In genomic region chr4:8858925-8859210, GRCh38 we compare ENCODE assay signal across 16 cellular contexts. TPM values are rescaled to one million over a fixed set of nuclear protein-coding genes. Genes with fewer than 3 reads are reported as not detected.
DNase-seq lines count a peak whose midpoint lies in the region; ATAC-seq and TF ChIP-seq lines count a peak whose summit lies in the region.
"Had no signal": no experiment of that assay in that cellular context is flagged by ENCODE, and none has a peak within 500 bp of the region (broad histone marks: within the 10 kb centered on the region; RNA-seq: fewer than 3 reads in every experiment).

No MANE protein-coding gene starts in this region.

- TF ChIP-seq CTCF in brain microvascular endothelial cell (IDR thresholded peaks at IDR 0.05; ENCODE audit: low read depth, low read length, missing control alignments), result no peak

- H3K4me3 Mint-ChIP-seq in T-helper 17 cell, result peak overlapping the region; percentile 12
- H3K4me3 Mint-ChIP-seq: CD4-positive, alpha-beta T cell had no signal

- peaks cover 59% of the 10 kb centered on the region for H3K27me3 Mint-ChIP-seq in T-helper 17 cell

- H3K4me3 ChIP-seq in iPS-15b (ENCODE audit: low read depth, low read length) (peak overlapping the region; percentile 41), brain microvascular endothelial cell (ENCODE audit: low read depth, low read length) (no peak overlapping the region)
- H3K4me3 ChIP-seq: GM12878, GM23248 had no signal

- H3K27me3 ChIP-seq in iPS-15b (ENCODE audit: control insufficient read depth, insufficient read depth, low read length) (peaks cover 98% of the 10 kb centered on the region), brain microvascular endothelial cell (replicated peaks) (peaks cover 98% of the 10 kb centered on the region)

- ATAC-seq in Right ventricle myocardium superior (ENCODE audit: poor library complexity) (no peak), left cardiac atrium (no peak), T-helper 17 cell (no peak), HG02852 (IDR thresholded peaks at IDR 0.05; ENCODE audit: unreplicated experiment) (no peak)
- ATAC-seq: GM12878 had no signal

- peaks cover 3% of the 10 kb centered on the region for H3K4me1 ChIP-seq in iPS-15b (ENCODE audit: control insufficient read depth, insufficient read depth, low read length)

- peak; percentile 14 for DNase-seq in Right ventricle myocardium superior
- DNase-seq in left cardiac atrium, result no peak
- DNase-seq in T-helper 17 cell, result no peak
- no peak for DNase-seq in brain microvascular endothelial cell
- DNase-seq in nucleus accumbens (lab: John Stamatoyannopoulos, UW), result no peak
- DNase-seq: C1 segment of cervical spinal cord; CD4-positive, alpha-beta T cell; DMS79; GM23248; H9; IMR-90 had no signal

- intact Hi-C loops in Right ventricle myocardium superior (cut with DNase I), result no loop called here
- intact Hi-C loops in left cardiac atrium (cut with DNase I), result no loop called here

- no peak overlapping the region for H3K27ac Mint-ChIP-seq in T-helper 17 cell
- H3K27ac Mint-ChIP-seq: CD4-positive, alpha-beta T cell; H9 had no signal

- no peaks in the 10 kb centered on the region for H3K36me3 ChIP-seq in iPS-15b (ENCODE audit: control insufficient read depth, insufficient read depth, low read length)
- H3K36me3 ChIP-seq in brain microvascular endothelial cell (replicated peaks), result no peaks in the 10 kb centered on the region

- H3K9ac ChIP-seq in iPS-15b (ENCODE audit: low read depth, low read length), result no peak overlapping the region
- H3K9ac ChIP-seq: GM23248 had no signal

- no peak overlapping the region for H3K27ac ChIP-seq in brain microvascular endothelial cell
- H3K27ac ChIP-seq: GM23248 had no signal

- in situ Hi-C loops in brain microvascular endothelial cell (cut with HindIII; ENCODE audit: low pct_ligation_motif_present, low sequenced_read_pairs), result no loop called here

- H3K4me1 Mint-ChIP-seq in T-helper 17 cell, result peaks cover 11% of the 10 kb centered on the region

- peaks cover 4% of the 10 kb centered on the region for H3K36me3 Mint-ChIP-seq in T-helper 17 cell (ENCODE audit: low read depth)

- H3K9me3 ChIP-seq in T-helper 17 cell (ENCODE audit: control insufficient read depth, low read length, poor library complexity, severe bottlenecking) (no peaks in the 10 kb centered on the region), iPS-15b (ENCODE audit: control insufficient read depth, insufficient read depth, low read length) (no peaks in the 10 kb centered on the region)

RNA-seq across cellular contexts. Expression of gene HMX1, which starts 12.8 kb away (rescaled TPM):
- total RNA-seq in Right ventricle myocardium superior, result not detected
- total RNA-seq in left cardiac atrium, result not detected
- total RNA-seq in T-helper 17 cell, result not detected
- total RNA-seq: CD4-positive, alpha-beta T cell; G401; GM12878; GM23248; HT-29; IMR-90 had no signal
